ENCODE assay signal across 23 cellular contexts in genomic region chr20:61743606-61744005, GRCh38.
"Had no signal": no experiment of that assay in that cellular context is flagged by ENCODE, and none has a peak within 500 bp of the region (broad histone marks: within the 10 kb centered on the region; RNA-seq: fewer than 3 reads in every experiment).

No MANE protein-coding gene starts in this region.

- H3K27ac ChIP-seq: heart right ventricle, hepatocyte, left lung, neutrophil, ovary, prostate gland, skin epidermis, suprapubic skin, thoracic aorta, tibial artery, upper lobe of right lung had no signal

- H3K4me2 ChIP-seq: hepatocyte had no signal

- H3K27me3 ChIP-seq: hepatocyte, neutrophil, ovary, upper lobe of right lung had no signal

- ATAC-seq: heart right ventricle; left colon; left lung; naive thymus-derived CD8-positive, alpha-beta T cell; right cardiac atrium; sciatic nerve; stimulated activated effector memory CD8-positive, alpha-beta T cell treated with anti-CD3 and anti-CD28 coated beads, Interleukin-12 subunit alpha, Interleukin-12 subunit beta, amount 100 ng/mL, for 72 hours; upper lobe of right lung had no signal

- DNase-seq: heart right ventricle; islet precursor cell; kidney glomerular epithelial cell; left colon; left lung; mesenchymal stem cell; ovary; retina; stimulated activated CD4-positive, alpha-beta T cell treated with anti-CD3 and anti-CD28 coated beads, Interleukin-4, amount 100 ng/mL, for 24 hours; stimulated activated naive CD4-positive, alpha-beta T cell; tibial artery; trophoblast cell; upper lobe of right lung had no signal

- H3K4me1 ChIP-seq: heart right ventricle, left lung, prostate gland, suprapubic skin, tibial artery, upper lobe of right lung had no signal

- H3K4me3 ChIP-seq: heart right ventricle, hepatocyte, left lung, ovary, prostate gland, skin epidermis, suprapubic skin, thoracic aorta, tibial artery, upper lobe of right lung had no signal

- H3K9me3 ChIP-seq: neutrophil, ovary, prostate gland, suprapubic skin, thoracic aorta, upper lobe of right lung had no signal

- H3K36me3 ChIP-seq: heart right ventricle, left lung, neutrophil, ovary, prostate gland, suprapubic skin, thoracic aorta, tibial artery, upper lobe of right lung had no signal
